ENCODE assay signal across 8 cellular contexts in genomic region chr14:24297190-24297964, GRCh38. TPM values are rescaled to one million over a fixed set of nuclear protein-coding genes. Genes with fewer than 3 reads are reported as not detected.
DNase-seq lines count a peak whose midpoint lies in the region; ATAC-seq, FAIRE-seq and TF ChIP-seq lines count a peak whose summit lies in the region.

No MANE protein-coding gene starts in this region.

- H3K27ac ChIP-seq in ovary = no peak overlapping the region

- H3K4me3 ChIP-seq in AG10803 (ENCODE audit: low read length) (no peak overlapping the region), epithelial cell of esophagus (ENCODE audit: low read length) (no peak overlapping the region), ovary (no peak overlapping the region)

- DNase-seq in AG10803 (ENCODE audit: low read depth) (no peak), RCC 7860 (ENCODE audit: low spot score) (peak; percentile 19), epithelial cell of esophagus (ENCODE audit: low read depth) (peak; percentile 76), renal cortical epithelial cell (ENCODE audit: low read depth) (peak; percentile 49), ovary (no peak)
- no peak for DNase-seq in activated effector memory CD4-positive, alpha-beta T cell treated with anti-CD3 and anti-CD28 coated beads, Interleukin-2, amount 50 U/mL, for 16 hours

- no peaks in the 10 kb centered on the region for H3K36me3 ChIP-seq in ovary

- TF ChIP-seq CTCF in AG10803 (conservative IDR thresholded peaks at IDR 0.05; ENCODE audit: low read length) (peak; percentile 53), GM12872 (IDR thresholded peaks at IDR 0.05; ENCODE audit: insufficient read depth, low read depth, low read length) (peak; percentile 34; the same call in 2 of the 3 replicates), epithelial cell of esophagus (IDR thresholded peaks at IDR 0.05; ENCODE audit: insufficient read depth, low read depth, low read length, missing control alignments) (peak; percentile 81), ovary (IDR thresholded peaks at IDR 0.05) (no peak)

- H3K4me1 ChIP-seq in ovary (ENCODE audit: insufficient read depth) = peaks cover 6% of the 10 kb centered on the region

- no peaks in the 10 kb centered on the region for H3K27me3 ChIP-seq in ovary

- H3K9me3 ChIP-seq in ovary = no peaks in the 10 kb centered on the region

- intact Hi-C loops in ovary (cut with DNase I) = loop anchor here in 1 of 4 donors (5.0 kb wide), 1 partner anchor 55 kb away; the partner anchor contains the start of gene TINF2

- TF ChIP-seq POLR2A in ovary (IDR thresholded peaks at IDR 0.05) = no peak

- peak; percentile 37 for ATAC-seq in HG03097 (IDR thresholded peaks at IDR 0.05; ENCODE audit: low FRiP score, unreplicated experiment)

- WGBS in ovary, 3 donors = 57 to 63% (median 57%) methylated on average over 5 of the region's 5 CpGs

- no peak for TF ChIP-seq EP300 in ovary (IDR thresholded peaks at IDR 0.05)

- no peak for FAIRE-seq in RCC 7860 (lab: Jason Lieb, UNC)

RNA-seq across cellular contexts. Expression of gene DHRS1, which starts 2.2 kb away (rescaled TPM):
- total RNA-seq in renal cortical epithelial cell (18.3 and 29.9 TPM in 2 replicates), ovary (10 to 100 TPM; 16.0 to 35.6 (median 21.4) TPM)
- polyA plus RNA-seq in ovary = 10 to 100 TPM; 12.8 to 17.9 TPM

RNA-seq across cellular contexts. Expression of gene NOP9, which starts 2.3 kb away (rescaled TPM):
- total RNA-seq in renal cortical epithelial cell (23.2 and 32.3 TPM in 2 replicates), ovary (10 to 100 TPM; 12.0 to 28.6 (median 22.5) TPM)
- 10 to 100 TPM in 1 of 2 donors, 1 to 10 TPM in 1; 9.2 to 22.1 TPM for polyA plus RNA-seq in ovary

RNA-seq across cellular contexts. Expression of gene CIDEB, which starts 10.4 kb away (rescaled TPM):
- total RNA-seq in renal cortical epithelial cell = 0.87 and 2.8 TPM in 2 replicates
- 10 to 100 TPM; 13.8 to 38.4 (median 22.6) TPM for total RNA-seq in ovary
- 10 to 100 TPM; 17.1 to 29.0 TPM for polyA plus RNA-seq in ovary

RNA-seq across cellular contexts. Expression of gene LTB4R2, which starts 12.6 kb away (rescaled TPM):
- 1.9 and 3.6 TPM in 2 replicates for total RNA-seq in renal cortical epithelial cell
- 10 to 100 TPM in 1 of 7 donors, 1 to 10 TPM in 6; 4.5 to 10.1 (median 5.5) TPM for total RNA-seq in ovary
- polyA plus RNA-seq in ovary = 1 to 10 TPM in 1 of 2 donors, under 1 TPM in 1; 0.85 to 1.8 TPM

RNA-seq across cellular contexts. Expression of gene LTB4R, which starts 13.9 kb away (rescaled TPM):
- 0.17 and 1.3 TPM in 2 replicates for total RNA-seq in renal cortical epithelial cell
- 1 to 10 TPM; 4.4 to 9.4 (median 7.7) TPM for total RNA-seq in ovary
- 1 to 10 TPM; 2.9 to 7.1 TPM for polyA plus RNA-seq in ovary

Comparison
In these comparisons a context has a peak if more than half of its experiments do, and no peak if none do; other contexts are left out.
1. DNase-seq: peak in RCC 7860 (single experiment), epithelial cell of esophagus (single experiment) and renal cortical epithelial cell (single experiment); none in AG10803 (single experiment), ovary (0 of 5) and activated effector memory CD4-positive, alpha-beta T cell treated with anti-CD3 and anti-CD28 coated beads, Interleukin-2, amount 50 U/mL, for 16 hours (single experiment).
2. CTCF ChIP-seq: peak in AG10803 (single experiment), GM12872 (single experiment) and epithelial cell of esophagus (single experiment); none in ovary (0 of 3).